ENCODE assay signal across 8 cellular contexts in genomic region chr7:134778941-134779740, GRCh38. TPM values are rescaled to one million over a fixed set of nuclear protein-coding genes. Genes with fewer than 3 reads are reported as not detected.
DNase-seq lines count a peak whose midpoint lies in the region; ATAC-seq and TF ChIP-seq lines count a peak whose summit lies in the region.

TSS of gene CALD1 (plus strand) at chr7:134779634. CDS start at chr7:134867734, 88,100 bp downstream.

- ATAC-seq in GM18870 (IDR thresholded peaks at IDR 0.05; ENCODE audit: unreplicated experiment), result no peak

- H3K4me1 Mint-ChIP-seq in nephron progenitor cell, result peaks cover 43% of the 10 kb centered on the region

- peak within 1 kb of the TSS; percentile 95 for H3K9ac ChIP-seq in ES-I3 (ENCODE audit: low read depth, low read length)
- no peak within 1 kb of the TSS for H3K9ac ChIP-seq in SK-N-MC (ENCODE audit: insufficient read length)

- H3K27ac ChIP-seq in SK-N-MC, result no peak within 1 kb of the TSS

- no peak for TF ChIP-seq CTCF in fibroblast of villous mesenchyme (IDR thresholded peaks at IDR 0.05; ENCODE audit: insufficient read depth, low read depth, low read length)
- no peak for TF ChIP-seq CTCF in nephron progenitor cell (IDR thresholded peaks at IDR 0.05)

- no peaks in the 10 kb centered on the region for H3K9me3 Mint-ChIP-seq in nephron progenitor cell

- peak within 1 kb of the TSS; percentile 90 for H3K4me3 Mint-ChIP-seq in nephron progenitor cell

- peaks cover 6% of the 10 kb centered on the region; the same call in 1 of the 2 replicates for H3K36me3 ChIP-seq in ES-I3 (ENCODE audit: insufficient read depth, low read length)
- H3K36me3 ChIP-seq in SK-N-MC (ENCODE audit: insufficient read depth, low read length), result no peaks in the 10 kb centered on the region

- H3K27me3 Mint-ChIP-seq in nephron progenitor cell (ENCODE audit: low read depth, poor library complexity), result no peaks in the 10 kb centered on the region

- peak within 1 kb of the TSS; percentile 81 for H3K27ac Mint-ChIP-seq in nephron progenitor cell

- H3K4me1 ChIP-seq in ES-I3 (ENCODE audit: insufficient read depth, low read length), result peaks cover 29% of the 10 kb centered on the region

- DNase-seq in SK-N-MC (ENCODE audit: low read depth, low spot score) (no peak), fibroblast of villous mesenchyme (ENCODE audit: low read depth) (peak; percentile 98), nephron progenitor cell (peak; percentile 70), COLO668 (lab: John Stamatoyannopoulos, UW; ENCODE audit: unreplicated experiment) (no peak), NCI-H1092 (lab: John Stamatoyannopoulos, UW) (no peak)
- no peak for DNase-seq in activated CD8-positive, alpha-beta memory T cell treated with anti-CD3 and anti-CD28 coated beads for 24 hours

- H3K9me3 ChIP-seq in ES-I3 (ENCODE audit: control insufficient read depth, insufficient read depth, low read length) (no peaks in the 10 kb centered on the region), SK-N-MC (ENCODE audit: low read depth, low read length) (no peaks in the 10 kb centered on the region)

- peaks cover 5% of the 10 kb centered on the region for H3K36me3 Mint-ChIP-seq in nephron progenitor cell (ENCODE audit: low read depth)

- H3K4me3 ChIP-seq in SK-N-MC (peak within 1 kb of the TSS; percentile 61), fibroblast of villous mesenchyme (ENCODE audit: low read depth, low read length) (peak within 1 kb of the TSS; percentile 100)

RNA-seq across cellular contexts. Expression of gene CALD1, which starts in this region (rescaled TPM):
- 1,676 and 3,507 TPM in 2 replicates for total RNA-seq in fibroblast of villous mesenchyme

Comparison
In these comparisons a context has a peak if more than half of its experiments do, and no peak if none do; other contexts are left out.
1. DNase-seq: peak in fibroblast of villous mesenchyme (single experiment) and nephron progenitor cell (single experiment); none in SK-N-MC (single experiment), COLO668 (single experiment), NCI-H1092 (single experiment) and activated CD8-positive, alpha-beta memory T cell treated with anti-CD3 and anti-CD28 coated beads for 24 hours (single experiment).